Comparison of ENCODE assay signal across 1 cellular context in genomic region chr13:74919914-74920313, GRCh38.
A peak's percentile ranks its signal among the peaks of the same experiment; 100 is the strongest.
TF ChIP-seq lines count a peak whose summit lies in the region.

No MANE protein-coding gene starts in this region.

TF ChIP-seq in K562, 482 proteins besides CTCF, POLR2A, EP300 and RAD21 (continued from another document):
- TF ChIP-seq PBX2 (CRISPR knock-in tag; IDR thresholded peaks at IDR 0.05; ENCODE audit: low read depth) (no peak), PBX2 (tag; conservative IDR thresholded peaks at IDR 0.05; ENCODE audit: low read depth) (peak; percentile 27; the same call in 1 of the 2 replicates)
